Comparison of ENCODE assay signal across 18 cellular contexts in genomic region chr2:168089200-168089599, GRCh38.
A peak's percentile ranks its signal among the peaks of the same experiment; 100 is the strongest.
DNase-seq lines count a peak whose midpoint lies in the region; ATAC-seq and TF ChIP-seq lines count a peak whose summit lies in the region.
"Had no signal": no experiment of that assay in that cellular context is flagged by ENCODE, and none has a peak within 500 bp of the region (broad histone marks: within the 10 kb centered on the region; RNA-seq: fewer than 3 reads in every experiment).

No MANE protein-coding gene starts in this region.

- H3K27ac ChIP-seq in 22Rv1 (peak overlapping the region; percentile 93), breast epithelium (no peak overlapping the region)
- H3K27ac ChIP-seq: hepatocyte, SJSA1, spleen had no signal

- intact Hi-C loops in breast epithelium (cut with DNase I; ENCODE audit: low total_unique reads) = no loop called here

- H3K4me3 Mint-ChIP-seq in T-cell = no peak overlapping the region
- H3K4me3 Mint-ChIP-seq in stimulated activated naive CD8-positive, alpha-beta T cell treated with anti-CD3 and anti-CD28 coated beads, Interleukin-15, amount 100 ng/mL, for 72 hours = no peak overlapping the region
- H3K4me3 Mint-ChIP-seq: WTC11 had no signal

- no peak for TF ChIP-seq CTCF in 22Rv1 (IDR thresholded peaks at IDR 0.05)
- no peak for TF ChIP-seq CTCF in GM13976 (IDR thresholded peaks at IDR 0.05; ENCODE audit: borderline replicate concordance, control extremely low read depth, extremely low read depth, insufficient read depth, missing control alignments)
- TF ChIP-seq CTCF in breast epithelium (IDR thresholded peaks at IDR 0.05) = no peak

- in situ Hi-C loops in GM13976 (cut with MboI; ENCODE audit: low sequenced_read_pairs, unreplicated experiment) = no loop called here

- no peak for TF ChIP-seq POLR2A in breast epithelium (IDR thresholded peaks at IDR 0.05)

- H3K27me3 ChIP-seq in breast epithelium = no peaks in the 10 kb centered on the region
- H3K27me3 ChIP-seq: hepatocyte, SJSA1, spleen had no signal

- no peaks in the 10 kb centered on the region for H3K36me3 ChIP-seq in breast epithelium
- H3K36me3 ChIP-seq: SJSA1, spleen had no signal

- no peaks in the 10 kb centered on the region for H3K9me3 ChIP-seq in breast epithelium
- H3K9me3 ChIP-seq: SJSA1, spleen had no signal

- no peaks in the 10 kb centered on the region for H3K27me3 Mint-ChIP-seq in T-cell
- no peaks in the 10 kb centered on the region for H3K27me3 Mint-ChIP-seq in stimulated activated naive CD8-positive, alpha-beta T cell treated with anti-CD3 and anti-CD28 coated beads, Interleukin-15, amount 100 ng/mL, for 72 hours

- H3K27ac Mint-ChIP-seq in T-cell = peak overlapping the region; percentile 75 to 78
- peak overlapping the region in 1 of 2 donors; percentile 35 for H3K27ac Mint-ChIP-seq in stimulated activated naive CD8-positive, alpha-beta T cell treated with anti-CD3 and anti-CD28 coated beads, Interleukin-15, amount 100 ng/mL, for 72 hours
- H3K27ac Mint-ChIP-seq: WTC11 had no signal

- CTCF ChIA-PET in T-cell (lab: Charles Lee) = no interaction called here

- H3K4me1 ChIP-seq in breast epithelium = no peaks in the 10 kb centered on the region
- H3K4me1 ChIP-seq: SJSA1 had no signal

- peak; percentile 33 for ATAC-seq in HG02588 (IDR thresholded peaks at IDR 0.05; ENCODE audit: unreplicated experiment)
- no peak for ATAC-seq in T-cell (replicated peaks in 1 of 4)
- ATAC-seq in stimulated activated naive CD8-positive, alpha-beta T cell treated with anti-CD3 and anti-CD28 coated beads, Interleukin-15, amount 100 ng/mL, for 72 hours = no peak
- ATAC-seq in HG03139 (IDR thresholded peaks at IDR 0.05; ENCODE audit: unreplicated experiment) = no peak
- ATAC-seq: WTC11 had no signal

- POLR2A ChIA-PET in T-cell (lab: Charles Lee) = no interaction called here

- DNase-seq in GM13976 (ENCODE audit: low spot score) (peak; percentile 16), T-cell (no peak), RKO (ENCODE audit: low spot score) (no peak), breast epithelium (ENCODE audit: low spot score in 2 of 2) (no peak)
- no peak for DNase-seq in stimulated activated naive CD8-positive, alpha-beta T cell treated with anti-CD3 and anti-CD28 coated beads, Interleukin-15, amount 100 ng/mL, for 72 hours
- DNase-seq: activated effector memory CD4-positive, alpha-beta T cell treated with anti-CD3 and anti-CD28 coated beads, Interleukin-2, amount 50 U/mL, for 16 hours; caudate nucleus; NCI-H1092; NCI-H526; nucleus accumbens; spleen had no signal

- H3K9me3 Mint-ChIP-seq in T-cell = no peaks in the 10 kb centered on the region
- no peaks in the 10 kb centered on the region for H3K9me3 Mint-ChIP-seq in stimulated activated naive CD8-positive, alpha-beta T cell treated with anti-CD3 and anti-CD28 coated beads, Interleukin-15, amount 100 ng/mL, for 72 hours
- H3K9me3 Mint-ChIP-seq: WTC11 had no signal

- H3K4me3 ChIP-seq in breast epithelium = no peak overlapping the region
- H3K4me3 ChIP-seq: hepatocyte, lung, SJSA1, spleen had no signal

- peaks cover 40% of the 10 kb centered on the region for H3K36me3 Mint-ChIP-seq in T-cell
- H3K36me3 Mint-ChIP-seq: WTC11 had no signal

- H3K4me1 Mint-ChIP-seq in T-cell = peaks cover 22 to 34% (median 24%) of the 10 kb centered on the region in 3 donors
- peaks cover 12% of the 10 kb centered on the region for H3K4me1 Mint-ChIP-seq in stimulated activated naive CD8-positive, alpha-beta T cell treated with anti-CD3 and anti-CD28 coated beads, Interleukin-15, amount 100 ng/mL, for 72 hours
